In the genomic region with DNA sequence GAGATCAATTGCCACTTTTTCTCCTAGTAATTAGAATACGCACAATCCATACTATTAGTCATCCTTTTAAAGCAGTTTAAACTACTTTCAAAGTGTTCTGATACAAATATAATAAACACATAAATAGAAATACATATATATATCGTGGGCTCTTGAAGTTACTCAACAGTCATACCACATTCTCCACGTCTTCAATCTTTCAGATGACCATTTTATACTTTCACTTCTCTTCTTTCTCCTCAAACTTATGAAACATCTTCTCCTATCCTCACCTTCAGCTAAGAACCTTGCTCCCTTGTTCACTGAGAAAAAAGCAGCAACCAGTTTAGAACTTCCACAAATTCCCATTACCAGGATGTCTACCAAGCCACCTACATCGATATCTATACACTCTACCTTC, we compare ENCODE assay signal across 19 cellular contexts. TPM values are rescaled to one million over a fixed set of nuclear protein-coding genes. Genes with fewer than 3 reads are reported as not detected.
DNase-seq lines count a peak whose midpoint lies in the region; ATAC-seq, FAIRE-seq and TF ChIP-seq lines count a peak whose summit lies in the region.
"Had no signal": no experiment of that assay in that cellular context is flagged by ENCODE, and none has a peak within 500 bp of the region (broad histone marks: within the 10 kb centered on the region; RNA-seq: fewer than 3 reads in every experiment).

No MANE protein-coding gene starts in this region.

- FAIRE-seq in GM12891 (lab: Jason Lieb, UNC), result no peak
- peak; percentile 8 for FAIRE-seq in GM19239 (lab: Jason Lieb, UNC)

- no peak overlapping the region for H3K4me2 ChIP-seq in MM.1S (ENCODE audit: low read depth, low read length)

- no peaks in the 10 kb centered on the region for H3F3A ChIP-seq in MM.1S (ENCODE audit: insufficient read depth, low read length)

- H3K27ac ChIP-seq in MM.1S (ENCODE audit: low read length), result no peak overlapping the region
- H3K27ac ChIP-seq: RWPE1 had no signal

- no peaks in the 10 kb centered on the region for H3K27me3 ChIP-seq in MM.1S (replicated peaks; ENCODE audit: insufficient read depth, low read length)

- H3K9me3 ChIP-seq in MM.1S (replicated peaks; ENCODE audit: insufficient read depth, low read length), result no peaks in the 10 kb centered on the region

- ATAC-seq in GM21723 (IDR thresholded peaks at IDR 0.05; ENCODE audit: unreplicated experiment) (peak; percentile 57), HG03565 (IDR thresholded peaks at IDR 0.05; ENCODE audit: unreplicated experiment) (peak; percentile 46), HG03520 (IDR thresholded peaks at IDR 0.05; ENCODE audit: unreplicated experiment) (no peak), GM21576 (IDR thresholded peaks at IDR 0.05; ENCODE audit: unreplicated experiment) (no peak)
- ATAC-seq: PC-3 had no signal

- no peak overlapping the region for H2AFZ ChIP-seq in MM.1S (ENCODE audit: low read length)

- TF ChIP-seq POLR2A in GM12891 (IDR thresholded peaks at IDR 0.05; ENCODE audit: low read depth, low read length), result no peak

- H4K20me1 ChIP-seq in MM.1S (ENCODE audit: insufficient read depth, low read length), result no peaks in the 10 kb centered on the region

- no peaks in the 10 kb centered on the region for H3K79me2 ChIP-seq in MM.1S (ENCODE audit: low read length)

- no peaks in the 10 kb centered on the region for H3K4me1 ChIP-seq in MM.1S (ENCODE audit: low read length)

- DNase-seq in GM12891 (ENCODE audit: insufficient read length, low spot score), result no peak
- DNase-seq in GM19239 (ENCODE audit: insufficient read length, low spot score), result no peak
- DNase-seq in SHP77 (lab: John Stamatoyannopoulos, UW), result no peak
- DNase-seq in MM.1S, result no peak
- DNase-seq: COR-L47, DMS 273 treated with DMSO at 0.1 percent for 48 hours, DND-41, KBM-7, NCI-H1048, NCI-H1436, NCI-H2081, PC-3, SW 1271, T-helper 2 cell had no signal

- no peak overlapping the region for H3K4me3 ChIP-seq in MM.1S (ENCODE audit: low read length)

- no peak overlapping the region for H3K9ac ChIP-seq in MM.1S (ENCODE audit: low read length)

- H3K9me2 ChIP-seq in MM.1S (replicated peaks; ENCODE audit: insufficient read depth, low read length), result no peaks in the 10 kb centered on the region

- no peaks in the 10 kb centered on the region; the same call in 1 of the 2 replicates for H3K36me3 ChIP-seq in MM.1S (replicated peaks; ENCODE audit: insufficient read depth, low read length)

- no peak for TF ChIP-seq CTCF in MM.1S (IDR thresholded peaks at IDR 0.05; ENCODE audit: low read length)

TF ChIP-seq in GM12891, 5 proteins besides CTCF, POLR2A, EP300 and RAD21:
- no peak for TF ChIP-seq POU2F2 (IDR thresholded peaks at IDR 0.05; ENCODE audit: low read depth, low read length)
- TF ChIP-seq SPI1 (IDR thresholded peaks at IDR 0.05; ENCODE audit: low read depth, low read length), result peak; percentile 40; the same call in 1 of the 2 replicates

RNA-seq across cellular contexts. Expression of a gene that starts 19.2 kb away (rescaled TPM):
- 5.4 TPM for polyA plus RNA-seq in GM12891 (2012; ENCODE audit: low read depth, missing spikeins)

RNA-seq across cellular contexts. Expression of a gene that starts 19.4 kb away (rescaled TPM):
- 0.74 TPM for polyA plus RNA-seq in GM12891 (2012; ENCODE audit: low read depth, missing spikeins)

Comparison
In these comparisons a context has a peak if more than half of its experiments do, and no peak if none do; other contexts are left out.
1. ATAC-seq: peak in GM21723 (single experiment) and HG03565 (single experiment); none in HG03520 (single experiment) and GM21576 (single experiment).